In genomic region chr10:97713351-97713827, GRCh38 we compare ENCODE assay signal across 8 cellular contexts. TPM values are rescaled to one million over a fixed set of nuclear protein-coding genes. Genes with fewer than 3 reads are reported as not detected.
DNase-seq lines count a peak whose midpoint lies in the region; ATAC-seq and TF ChIP-seq lines count a peak whose summit lies in the region.

Gene MARVELD1, plus strand, starts transcription at chr10:97713730. Its CDS starts 147 bp downstream, at chr10:97713877.

- intact Hi-C loops in activated naive CD4-positive, alpha-beta T cell treated with anti-CD3 and anti-CD28 coated beads for 36 hours (cut with micrococcal nuclease): loop anchor here (5.0 kb wide), 1 partner anchor 314 kb away; no protein-coding TSS in a partner anchor

- H3K27me3 Mint-ChIP-seq in activated naive CD4-positive, alpha-beta T cell treated with anti-CD3 and anti-CD28 coated beads for 36 hours (ENCODE audit: low read depth): peaks cover 22% of the 10 kb centered on the region
- peaks cover 48% of the 10 kb centered on the region for H3K27me3 Mint-ChIP-seq in activated CD8-positive, alpha-beta memory T cell treated with anti-CD3 and anti-CD28 coated beads, Interleukin-2, amount 10 ng/mL, durations not matched to agents 7 days and 5 days

- peak within 1 kb of the TSS; percentile 85 for H2AK5ac ChIP-seq in neuronal stem cell (ENCODE audit: low read depth, low read length)

- H2BK120ac ChIP-seq in neuronal stem cell (ENCODE audit: low read depth, low read length): peak within 1 kb of the TSS; percentile 68

- H3K14ac ChIP-seq in neuronal stem cell (ENCODE audit: low read length): peak within 1 kb of the TSS; percentile 82

- no peak within 1 kb of the TSS for H2BK12ac ChIP-seq in neuronal stem cell (ENCODE audit: low read length)

- peaks cover 6% of the 10 kb centered on the region for H3K79me1 ChIP-seq in neuronal stem cell (ENCODE audit: low read depth, low read length)

- H3K23ac ChIP-seq in neuronal stem cell (ENCODE audit: low read depth, low read length, poor library complexity): peak within 1 kb of the TSS; percentile 97

- peak within 1 kb of the TSS; percentile 94 for H2AFZ ChIP-seq in neuronal stem cell (ENCODE audit: low read length)

- peak within 1 kb of the TSS; percentile 95 for H4K8ac ChIP-seq in neuronal stem cell (ENCODE audit: low read depth, low read length)

- peaks cover 3 to 6% of the 10 kb centered on the region in 2 donors for H3K36me3 ChIP-seq in neuronal stem cell (replicated peaks in 1 of 2; ENCODE audit: control insufficient read depth in 2 of 2, insufficient read depth in 2 of 2, low read length in 2 of 2)

- H3K4me1 Mint-ChIP-seq in activated naive CD4-positive, alpha-beta T cell treated with anti-CD3 and anti-CD28 coated beads for 36 hours (ENCODE audit: low read depth): peaks cover 11% of the 10 kb centered on the region
- peaks cover 11% of the 10 kb centered on the region for H3K4me1 Mint-ChIP-seq in activated CD8-positive, alpha-beta memory T cell treated with anti-CD3 and anti-CD28 coated beads, Interleukin-2, amount 10 ng/mL, durations not matched to agents 7 days and 5 days

- peak within 1 kb of the TSS; percentile 79 for H2BK5ac ChIP-seq in neuronal stem cell (ENCODE audit: low read length)

- peak within 1 kb of the TSS; percentile 99 for H3K18ac ChIP-seq in neuronal stem cell (ENCODE audit: low read length)

- peak; percentile 16 for DNase-seq in activated naive CD4-positive, alpha-beta T cell treated with anti-CD3 and anti-CD28 coated beads for 36 hours
- no peak for DNase-seq in activated naive CD4-positive, alpha-beta T cell treated with Interleukin-2 at 50 U/mL for 16 hours
- DNase-seq in NB4 (ENCODE audit: low read depth): peak; percentile 79
- no peak for DNase-seq in activated CD8-positive, alpha-beta memory T cell treated with anti-CD3 and anti-CD28 coated beads, Interleukin-2, amount 10 ng/mL, durations not matched to agents 7 days and 5 days
- peak; percentile 88 for DNase-seq in fibroblast of villous mesenchyme (ENCODE audit: low read depth)
- peak; percentile 59 for DNase-seq in neuronal stem cell (ENCODE audit: low spot score)
- no peak for DNase-seq in middle frontal gyrus (ENCODE audit: extremely low spot score, low spot score)

- H3K4me3 ChIP-seq in NB4 (ENCODE audit: low read depth, low read length) (peak within 1 kb of the TSS; percentile 77), fibroblast of villous mesenchyme (ENCODE audit: low read depth, low read length) (peak within 1 kb of the TSS; percentile 81), neuronal stem cell (ENCODE audit: low read length in 2 of 2) (peak within 1 kb of the TSS; percentile 56 to 91)

- no peak within 1 kb of the TSS for H3K27ac Mint-ChIP-seq in activated naive CD4-positive, alpha-beta T cell treated with anti-CD3 and anti-CD28 coated beads for 36 hours
- H3K27ac Mint-ChIP-seq in activated CD8-positive, alpha-beta memory T cell treated with anti-CD3 and anti-CD28 coated beads, Interleukin-2, amount 10 ng/mL, durations not matched to agents 7 days and 5 days: peak within 1 kb of the TSS; percentile 78

- H2BK15ac ChIP-seq in neuronal stem cell (ENCODE audit: low read length): peak within 1 kb of the TSS; percentile 61

- peak within 1 kb of the TSS; percentile 62 for H4K91ac ChIP-seq in neuronal stem cell (ENCODE audit: low read depth, low read length, poor library complexity)

- no CpG with 5 or more reads among the region's 38 CpGs for WGBS in neuronal stem cell (ENCODE audit: extremely low coverage in 2 of 2, insufficient read length in 2 of 2, insufficient replicate concordance in 1 of 2), 2 donors

- no peaks in the 10 kb centered on the region for H3K9me3 ChIP-seq in neuronal stem cell (replicated peaks in 1 of 2; ENCODE audit: control insufficient read depth in 2 of 2, insufficient read depth in 1 of 2, low read depth in 1 of 2, low read length in 2 of 2)

- no peaks in the 10 kb centered on the region for H3K36me3 Mint-ChIP-seq in activated naive CD4-positive, alpha-beta T cell treated with anti-CD3 and anti-CD28 coated beads for 36 hours (ENCODE audit: low read depth)
- no peaks in the 10 kb centered on the region for H3K36me3 Mint-ChIP-seq in activated CD8-positive, alpha-beta memory T cell treated with anti-CD3 and anti-CD28 coated beads, Interleukin-2, amount 10 ng/mL, durations not matched to agents 7 days and 5 days

- peak within 1 kb of the TSS; percentile 99 for H3K9ac ChIP-seq in neuronal stem cell (ENCODE audit: low read depth, low read length, poor library complexity)

- peak within 1 kb of the TSS; percentile 85 for H3K4ac ChIP-seq in neuronal stem cell (ENCODE audit: low read length)

- H3K4me3 Mint-ChIP-seq in activated naive CD4-positive, alpha-beta T cell treated with anti-CD3 and anti-CD28 coated beads for 36 hours: peak within 1 kb of the TSS; percentile 94
- peak within 1 kb of the TSS; percentile 81 for H3K4me3 Mint-ChIP-seq in activated CD8-positive, alpha-beta memory T cell treated with anti-CD3 and anti-CD28 coated beads, Interleukin-2, amount 10 ng/mL, durations not matched to agents 7 days and 5 days

- H3K27ac ChIP-seq in neuronal stem cell (replicated peaks; ENCODE audit: low read length): peak within 1 kb of the TSS; percentile 65

- peaks cover 9 to 27% of the 10 kb centered on the region in 2 donors for H3K4me1 ChIP-seq in neuronal stem cell (ENCODE audit: control insufficient read depth in 2 of 2, insufficient read depth in 1 of 2, low read depth in 1 of 2, low read length in 2 of 2)

- ATAC-seq in activated CD8-positive, alpha-beta memory T cell treated with anti-CD3 and anti-CD28 coated beads, Interleukin-2, amount 10 ng/mL, durations not matched to agents 7 days and 5 days: no peak
- no peak for ATAC-seq in GM21825 (IDR thresholded peaks at IDR 0.05; ENCODE audit: unreplicated experiment)

- no peaks in the 10 kb centered on the region for H3K9me3 Mint-ChIP-seq in activated naive CD4-positive, alpha-beta T cell treated with anti-CD3 and anti-CD28 coated beads for 36 hours
- no peaks in the 10 kb centered on the region for H3K9me3 Mint-ChIP-seq in activated CD8-positive, alpha-beta memory T cell treated with anti-CD3 and anti-CD28 coated beads, Interleukin-2, amount 10 ng/mL, durations not matched to agents 7 days and 5 days (ENCODE audit: low read depth)

- peaks cover 0 to 16% (median 2%) of the 10 kb centered on the region in 3 experiments for H3K27me3 ChIP-seq in neuronal stem cell (ENCODE audit: control insufficient read depth in 3 of 3, insufficient read depth in 3 of 3, low read depth in 1 of 3, low read length in 3 of 3)

- H3K4me2 ChIP-seq in neuronal stem cell (ENCODE audit: insufficient read depth, low read length, poor library complexity, severe bottlenecking): peak within 1 kb of the TSS; percentile 88

- CTCF ChIA-PET in activated naive CD4-positive, alpha-beta T cell treated with anti-CD3 and anti-CD28 coated beads for 36 hours (lab: Charles Lee): interaction anchor here (0.7 to 8.4 kb wide), 5 partner anchors 12 to 36 kb away, joined by 3 to 173 read pairs (median 4); partner anchors contain the start of genes AVPI1 and ZFYVE27
- CTCF ChIA-PET in activated CD8-positive, alpha-beta memory T cell treated with anti-CD3 and anti-CD28 coated beads, Interleukin-2, amount 10 ng/mL, durations not matched to agents 7 days and 5 days (lab: Charles Lee): interaction anchor here (0.6 to 15.3 kb wide), 3 partner anchors 12 to 38 kb away, joined by 3 to 355 read pairs (median 48); partner anchors contain the start of gene ZFYVE27

- no peak for TF ChIP-seq POLR2A in NB4 (IDR thresholded peaks at IDR 0.05; ENCODE audit: extremely low read depth, insufficient read length)

- TF ChIP-seq CTCF in NB4 (IDR thresholded peaks at IDR 0.05; ENCODE audit: low read depth, low read length) (no peak), fibroblast of villous mesenchyme (IDR thresholded peaks at IDR 0.05; ENCODE audit: insufficient read depth, low read depth, low read length) (no peak)

RNA-seq across cellular contexts. Expression of gene MARVELD1, which starts in this region (rescaled TPM):
- total RNA-seq in activated naive CD4-positive, alpha-beta T cell treated with anti-CD3 and anti-CD28 coated beads for 36 hours: 1 to 10 TPM; 2.7 to 3.4 TPM
- 1 to 10 TPM; 2.8 to 3.0 TPM for total RNA-seq in activated CD8-positive, alpha-beta memory T cell treated with anti-CD3 and anti-CD28 coated beads, Interleukin-2, amount 10 ng/mL, durations not matched to agents 7 days and 5 days
- 44.0 and 58.9 TPM in 2 replicates for total RNA-seq in fibroblast of villous mesenchyme
- polyA plus RNA-seq in neuronal stem cell (2013, experiment 1 of 2): 34.2 TPM
- 32.5 TPM for polyA plus RNA-seq in neuronal stem cell (2013, experiment 2 of 2)

Comparison
In these comparisons a context has a peak if more than half of its experiments do, and no peak if none do; other contexts are left out.
1. RNA of gene MARVELD1 (total RNA-seq): 44.0 to 58.9 TPM in fibroblast of villous mesenchyme; 2.7 to 3.4 TPM in activated naive CD4-positive, alpha-beta T cell treated with anti-CD3 and anti-CD28 coated beads for 36 hours and 2.8 to 3.0 TPM in activated CD8-positive, alpha-beta memory T cell treated with anti-CD3 and anti-CD28 coated beads, Interleukin-2, amount 10 ng/mL, durations not matched to agents 7 days and 5 days; every median in the first group is over 10 times any median in the second.
2. DNase-seq: peak in activated naive CD4-positive, alpha-beta T cell treated with anti-CD3 and anti-CD28 coated beads for 36 hours (single experiment), NB4 (single experiment), fibroblast of villous mesenchyme (single experiment) and neuronal stem cell (single experiment); none in activated naive CD4-positive, alpha-beta T cell treated with Interleukin-2 at 50 U/mL for 16 hours (single experiment), activated CD8-positive, alpha-beta memory T cell treated with anti-CD3 and anti-CD28 coated beads, Interleukin-2, amount 10 ng/mL, durations not matched to agents 7 days and 5 days (single experiment) and middle frontal gyrus (single experiment).
3. Peak in every context shown above with its lines, with median percentiles within 50 percentile points of each other: H3K4me3 ChIP-seq.